8 cellular contexts compared by ENCODE assay signal in genomic region chr3:149393355-149394165, GRCh38.
DNase-seq lines count a peak whose midpoint lies in the region; ATAC-seq and TF ChIP-seq lines count a peak whose summit lies in the region.

No MANE protein-coding gene starts in this region.

- TF ChIP-seq CTCF in cardiac fibroblast (IDR thresholded peaks at IDR 0.05; ENCODE audit: low read depth, low read length): peak; percentile 91

- H3K27me3 Mint-ChIP-seq in stimulated activated memory B cell treated with anti-CD40 and anti-IgM and Interleukin-4, amounts not matched to agents 10 μg/mL and 1 μg/mL and 100 μg/mL, for 72 hours: peaks cover 10% of the 10 kb centered on the region

- no peaks in the 10 kb centered on the region for H3K36me3 Mint-ChIP-seq in stimulated activated memory B cell treated with anti-CD40 and anti-IgM and Interleukin-4, amounts not matched to agents 10 μg/mL and 1 μg/mL and 100 μg/mL, for 72 hours

- no peak overlapping the region for H3K27ac Mint-ChIP-seq in stimulated activated memory B cell treated with anti-CD40 and anti-IgM and Interleukin-4, amounts not matched to agents 10 μg/mL and 1 μg/mL and 100 μg/mL, for 72 hours

- no peaks in the 10 kb centered on the region for H3K4me1 Mint-ChIP-seq in stimulated activated memory B cell treated with anti-CD40 and anti-IgM and Interleukin-4, amounts not matched to agents 10 μg/mL and 1 μg/mL and 100 μg/mL, for 72 hours

- DNase-seq in GM03348 (ENCODE audit: low spot score) (peak; percentile 80), KG1 (lab: John Stamatoyannopoulos, UW) (peak; percentile 43), OCI-M1 (lab: John Stamatoyannopoulos, UW) (peak; percentile 71), cardiac fibroblast (ENCODE audit: low read depth in 2 of 2) (peak; percentile 87 to 92), kidney tubule cell (ENCODE audit: low spot score) (peak; percentile 82)
- DNase-seq in activated CD4-positive, CD25-positive, alpha-beta regulatory T cell treated with anti-CD3 and anti-CD28 coated beads, Interleukin-2, amount 50 U/mL, for 72 hours: no peak

- peak; percentile 96 for ATAC-seq in GM21619 (IDR thresholded peaks at IDR 0.05; ENCODE audit: unreplicated experiment)
- peak; percentile 66 for ATAC-seq in stimulated activated memory B cell treated with anti-CD40 and anti-IgM and Interleukin-4, amounts not matched to agents 10 μg/mL and 1 μg/mL and 100 μg/mL, for 72 hours

- H3K4me3 ChIP-seq in cardiac fibroblast (replicated peaks in 1 of 2; ENCODE audit: low read depth in 2 of 2, low read length in 2 of 2): no peak overlapping the region

- no peaks in the 10 kb centered on the region for H3K9me3 Mint-ChIP-seq in stimulated activated memory B cell treated with anti-CD40 and anti-IgM and Interleukin-4, amounts not matched to agents 10 μg/mL and 1 μg/mL and 100 μg/mL, for 72 hours

- no peak overlapping the region for H3K4me3 Mint-ChIP-seq in stimulated activated memory B cell treated with anti-CD40 and anti-IgM and Interleukin-4, amounts not matched to agents 10 μg/mL and 1 μg/mL and 100 μg/mL, for 72 hours
